Comparison of ENCODE assay signal across 8 cellular contexts in the genomic region with DNA sequence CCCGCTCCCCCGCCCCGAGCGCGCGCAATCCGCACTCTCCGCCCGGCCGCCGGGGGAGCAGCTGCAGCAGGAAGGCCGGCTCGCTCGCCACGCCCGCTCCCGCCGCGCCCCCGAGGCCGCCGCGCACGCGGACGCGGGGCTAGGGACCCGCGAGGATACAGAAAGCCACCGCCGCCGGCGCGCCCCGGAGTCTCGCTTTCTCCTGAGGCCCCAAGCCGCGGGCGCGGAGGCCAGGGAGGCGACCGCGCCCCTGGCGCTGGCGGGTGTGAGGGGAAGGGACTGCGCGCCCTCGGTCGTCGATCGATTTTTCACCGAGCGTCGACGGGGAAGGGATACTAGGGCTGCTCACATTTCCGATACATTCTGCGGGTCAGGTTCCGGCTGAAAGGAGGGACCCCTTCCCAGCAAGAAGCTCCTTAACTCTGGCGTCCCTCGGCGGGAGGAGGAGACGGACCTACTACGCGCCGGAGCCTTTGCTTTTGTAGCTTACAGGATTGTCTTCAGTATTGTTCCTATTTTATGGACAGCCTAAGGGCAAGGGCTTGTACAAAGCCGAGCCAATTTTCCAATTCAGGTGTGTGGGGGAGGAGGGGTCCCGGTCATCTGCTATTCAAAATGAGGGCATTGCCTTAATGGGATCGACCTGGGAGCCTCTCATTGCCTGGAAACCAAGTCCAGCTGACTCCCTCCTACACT. TPM values are rescaled to one million over a fixed set of nuclear protein-coding genes. Genes with fewer than 3 reads are reported as not detected.
DNase-seq lines count a peak whose midpoint lies in the region; ATAC-seq and TF ChIP-seq lines count a peak whose summit lies in the region.

No MANE protein-coding gene starts in this region.

- H3K27ac ChIP-seq in SJSA1 (no peak overlapping the region), osteoblast (ENCODE audit: low read depth, low read length) (peak overlapping the region; percentile 79), testis (peak overlapping the region; percentile 87 to 88)

- H3K27me3 ChIP-seq in SJSA1 (replicated peaks) (no peaks in the 10 kb centered on the region), osteoblast (ENCODE audit: insufficient read depth, low read length) (no peaks in the 10 kb centered on the region), testis (no peaks in the 10 kb centered on the region)

- DNase-seq in DMS79 (lab: John Stamatoyannopoulos, UW) (peak; percentile 82), Kasumi-1 (lab: John Stamatoyannopoulos, UW) (peak; percentile 69 to 79), SJSA1 (ENCODE audit: low read depth in 1 of 2, low spot score in 2 of 2) (peak; percentile 51 to 65), glutamatergic neuron (peak; percentile 92), osteoblast (ENCODE audit: insufficient read length, low spot score, missing footprints) (peak; percentile 97), testis (peak; percentile 83)
- peak; percentile 76 for DNase-seq in activated naive CD4-positive, alpha-beta T cell treated with anti-CD3 and anti-CD28 coated beads, Interleukin-2, amount 50 U/mL, for 16 hours

- H3K79me2 ChIP-seq in osteoblast (ENCODE audit: insufficient read depth, low read length): peaks cover 8% of the 10 kb centered on the region

- TF ChIP-seq CTCF in glutamatergic neuron (IDR thresholded peaks at IDR 0.05; ENCODE audit: partially characterized antibody, unreplicated experiment) (no peak), osteoblast (IDR thresholded peaks at IDR 0.05; ENCODE audit: extremely low read depth, low read depth, low read length) (no peak), testis (IDR thresholded peaks at IDR 0.05) (peak in 2 of 3 experiments; percentile 17 to 52)

- 1 to 2% methylated on average over 13 to 46 of the region's 68 CpGs for WGBS in testis, 2 donors

- TF ChIP-seq POLR2A in testis (IDR thresholded peaks at IDR 0.05): no peak

- H3K4me3 Mint-ChIP-seq in glutamatergic neuron (ENCODE audit: unreplicated experiment): peak overlapping the region; percentile 92

- H3K9me3 ChIP-seq in SJSA1 (replicated peaks) (no peaks in the 10 kb centered on the region), osteoblast (ENCODE audit: low read depth, low read length) (no peaks in the 10 kb centered on the region), testis (no peaks in the 10 kb centered on the region)

- peak overlapping the region; percentile 94 for H3K27ac Mint-ChIP-seq in glutamatergic neuron (ENCODE audit: unreplicated experiment)

- peak overlapping the region; percentile 62 for H3K4me3 ChIP-seq in SJSA1
- peak overlapping the region; percentile 77 for H3K4me3 ChIP-seq in osteoblast (ENCODE audit: insufficient read depth, low read length)
- H3K4me3 ChIP-seq in testis: peak overlapping the region; percentile 81 to 86

- peaks cover 10% of the 10 kb centered on the region for H3K9me3 Mint-ChIP-seq in glutamatergic neuron (ENCODE audit: unreplicated experiment)

- H3K27me3 Mint-ChIP-seq in glutamatergic neuron (ENCODE audit: unreplicated experiment): peaks cover 8% of the 10 kb centered on the region

- peak; percentile 50 for ATAC-seq in GM21723 (IDR thresholded peaks at IDR 0.05; ENCODE audit: unreplicated experiment)

- H4K20me1 ChIP-seq in osteoblast (ENCODE audit: insufficient read depth, low read length): no peaks in the 10 kb centered on the region

- peaks cover 33% of the 10 kb centered on the region for H3K4me1 Mint-ChIP-seq in glutamatergic neuron (ENCODE audit: low read depth, unreplicated experiment)

- H3K4me1 ChIP-seq in SJSA1 (replicated peaks) (peaks cover 16% of the 10 kb centered on the region), osteoblast (ENCODE audit: insufficient read depth, low read length) (peaks cover 37% of the 10 kb centered on the region), testis (peaks cover 5% of the 10 kb centered on the region)

- H3K36me3 ChIP-seq in SJSA1 (no peaks in the 10 kb centered on the region), osteoblast (ENCODE audit: insufficient read depth, low read length) (no peaks in the 10 kb centered on the region), testis (ENCODE audit: low read depth, missing control alignments) (no peaks in the 10 kb centered on the region)

- intact Hi-C loops in testis (cut with DNase I; ENCODE audit: low total_unique reads): loop anchor here (10.0 kb wide), 1 partner anchor 147 kb away; no protein-coding TSS in a partner anchor

- H3K4me2 ChIP-seq in osteoblast (ENCODE audit: insufficient read depth, low read length): peak overlapping the region; percentile 87

- H3K36me3 Mint-ChIP-seq in glutamatergic neuron (ENCODE audit: unreplicated experiment): no peaks in the 10 kb centered on the region

- peak overlapping the region; percentile 82 for H2AFZ ChIP-seq in osteoblast (ENCODE audit: low read length)

RNA-seq across cellular contexts. Expression of a gene that starts 0.4 kb away (rescaled TPM):
- 3.1 and 3.2 TPM in 2 replicates for total RNA-seq in SJSA1 (2014; rRNA removed; shearing (Covaris generic))
- total RNA-seq in glutamatergic neuron (ENCODE audit: unreplicated experiment): 87.9 TPM
- 18.3 and 18.5 TPM in 2 replicates for total RNA-seq in osteoblast
- total RNA-seq in testis: 10 to 100 TPM in 1 of 2 donors, 1 to 10 TPM in 1; 9.2 to 10.9 TPM
- polyA plus RNA-seq in testis (ENCODE audit: insufficient read depth, low read depth, low replicate concordance): 14.3 TPM

Comparison
In these comparisons a context has a peak if more than half of its experiments do, and no peak if none do; other contexts are left out.
1. CTCF ChIP-seq: peak in testis (2 of 3); none in glutamatergic neuron (single experiment) and osteoblast (single experiment).
2. Peak in every context shown above with its lines, with median percentiles within 50 percentile points of each other: DNase-seq and H3K4me3 ChIP-seq.